In the genomic region with DNA sequence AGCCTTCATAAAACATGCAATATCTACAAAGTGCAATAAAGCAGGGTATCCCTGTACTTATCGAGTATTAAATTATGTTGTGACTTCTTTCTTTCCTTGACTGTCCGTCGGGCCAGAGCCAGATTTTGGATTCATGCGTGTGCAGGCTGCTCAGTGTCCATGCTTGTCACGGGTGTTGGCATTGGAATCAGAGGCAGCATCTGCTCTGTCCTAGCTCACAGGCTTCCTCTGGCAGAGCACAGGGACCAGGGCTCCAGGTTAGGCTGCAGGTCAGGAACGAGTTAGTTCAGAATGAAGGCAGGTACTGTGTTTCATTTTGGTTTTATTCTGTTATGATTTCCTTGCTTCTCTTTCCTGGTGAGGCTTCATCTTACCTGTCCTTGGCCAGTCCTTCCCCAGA, we compare ENCODE assay signal across 30 cellular contexts.
"Had no signal": no experiment of that assay in that cellular context is flagged by ENCODE, and none has a peak within 500 bp of the region (broad histone marks: within the 10 kb centered on the region; RNA-seq: fewer than 3 reads in every experiment).

No MANE protein-coding gene starts in this region.

- H3K4me3 ChIP-seq: MG63 had no signal

- H3K36me3 ChIP-seq: MG63 had no signal

- DNase-seq: Karpas-422, Kasumi-1, MG63, MM.1S, MV-4-11, NCI-H1048, NCI-H1092, NCI-H1092 treated with DMSO at 0.1 percent for 48 hours, NCI-H1105, NCI-H1105 treated with DMSO at 0.1 percent for 48 hours, NCI-H1417 treated with DMSO at 0.1 percent for 48 hours, NCI-H1436, NCI-H1436 treated with DMSO at 0.1 percent for 48 hours, NCI-H146, NCI-H1694, NCI-H1694 treated with DMSO at 0.1 percent for 48 hours, NCI-H187, NCI-H187 treated with DMSO at 0.1 percent for 48 hours, NCI-H1930, NCI-H2081, NCI-H2081 treated with DMSO at 0.1 percent for 48 hours, NCI-H2107, NCI-H2171, NCI-H2171 treated with DMSO at 0.1 percent for 48 hours, NCI-H2227 treated with DMSO at 0.1 percent for 48 hours, NCI-H226, NCI-H345, NCI-H446, NCI-H446 treated with DMSO at 0.1 percent for 48 hours, NCI-H510A had no signal
